ENCODE assay signal across 9 cellular contexts in the genomic region with DNA sequence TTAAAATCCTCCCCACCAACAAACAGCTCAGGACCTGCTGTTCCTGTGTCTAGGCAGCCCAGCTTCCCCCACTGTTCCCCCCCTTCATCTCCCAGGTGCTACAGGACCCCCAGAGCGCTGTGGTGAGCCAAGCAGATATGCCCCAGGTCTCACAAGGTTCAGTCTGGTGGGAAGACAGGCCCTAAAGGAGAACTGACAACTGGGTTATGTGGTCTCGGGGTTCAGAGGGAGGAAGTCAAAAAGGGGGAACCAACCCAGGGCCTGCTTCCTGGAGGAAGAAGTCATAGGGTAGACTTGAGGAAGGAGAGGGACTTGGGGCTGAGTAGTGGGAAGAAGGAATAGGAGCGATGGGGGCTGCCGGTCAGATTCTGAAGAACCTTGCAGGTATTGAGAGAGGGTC. TPM values are rescaled to one million over a fixed set of nuclear protein-coding genes. Genes with fewer than 3 reads are reported as not detected.
DNase-seq lines count a peak whose midpoint lies in the region; ATAC-seq and TF ChIP-seq lines count a peak whose summit lies in the region.
"Had no signal": no experiment of that assay in that cellular context is flagged by ENCODE, and none has a peak within 500 bp of the region (broad histone marks: within the 10 kb centered on the region; RNA-seq: fewer than 3 reads in every experiment).

No MANE protein-coding gene starts in this region.

- H3K36me3 ChIP-seq in CD8-positive, alpha-beta memory T cell (ENCODE audit: insufficient read depth, low read length) = no peaks in the 10 kb centered on the region

- no peak for ATAC-seq in stimulated activated naive CD8-positive, alpha-beta T cell treated with anti-CD3 and anti-CD28 coated beads, Interleukin-15, amount 100 ng/mL, for 72 hours
- peak; percentile 46 to 52 for ATAC-seq in naive B cell (ENCODE audit: low read depth in 2 of 2)
- no peak for ATAC-seq in HG02885 (IDR thresholded peaks at IDR 0.05; ENCODE audit: poor library complexity, unreplicated experiment)

- no peak for DNase-seq in stimulated activated naive CD8-positive, alpha-beta T cell treated with anti-CD3 and anti-CD28 coated beads, Interleukin-15, amount 100 ng/mL, for 72 hours
- DNase-seq in chondrocyte (ENCODE audit: low spot score) = no peak
- DNase-seq in naive B cell = peak; percentile 85
- DNase-seq in HT-29 (ENCODE audit: low spot score) = no peak
- DNase-seq in CD8-positive, alpha-beta memory T cell = no peak
- no peak for DNase-seq in activated gamma-delta T cell (lab: John Stamatoyannopoulos, UW)

- peaks cover 35% of the 10 kb centered on the region for H3K4me1 Mint-ChIP-seq in stimulated activated naive CD8-positive, alpha-beta T cell treated with anti-CD3 and anti-CD28 coated beads, Interleukin-15, Interleukin-2, amounts not matched to agents 100 ng/mL and 50 ng/mL, for 24 hours (ENCODE audit: low read depth)
- peaks cover 35% of the 10 kb centered on the region for H3K4me1 Mint-ChIP-seq in stimulated activated naive CD8-positive, alpha-beta T cell treated with anti-CD3 and anti-CD28 coated beads, Interleukin-15, amount 100 ng/mL, for 72 hours
- H3K4me1 Mint-ChIP-seq in chondrocyte (ENCODE audit: low read depth) (peaks cover 50% of the 10 kb centered on the region), naive B cell (peaks cover 52 to 72% (median 64%) of the 10 kb centered on the region in 3 donors)
- H3K4me1 Mint-ChIP-seq in CD8-positive, alpha-beta memory T cell = peaks cover 14 to 28% (median 22%) of the 10 kb centered on the region in 3 donors

- peaks cover 15% of the 10 kb centered on the region for H3K27me3 Mint-ChIP-seq in stimulated activated naive CD8-positive, alpha-beta T cell treated with anti-CD3 and anti-CD28 coated beads, Interleukin-15, Interleukin-2, amounts not matched to agents 100 ng/mL and 50 ng/mL, for 24 hours
- H3K27me3 Mint-ChIP-seq in stimulated activated naive CD8-positive, alpha-beta T cell treated with anti-CD3 and anti-CD28 coated beads, Interleukin-15, amount 100 ng/mL, for 72 hours = peaks cover 68% of the 10 kb centered on the region
- H3K27me3 Mint-ChIP-seq in chondrocyte (ENCODE audit: low read depth) (no peaks in the 10 kb centered on the region), naive B cell (no peaks in the 10 kb centered on the region)
- peaks cover 18 to 34% of the 10 kb centered on the region in 2 donors for H3K27me3 Mint-ChIP-seq in CD8-positive, alpha-beta memory T cell

- CTCF ChIA-PET in CD8-positive, alpha-beta memory T cell (lab: Charles Lee) = interaction anchor here (1.0 to 13.7 kb wide), 3 partner anchors 10 to 285 kb away, joined by 3 to 125 read pairs (median 8); partner anchors contain the start of gene CARMIL2

- peaks cover 15% of the 10 kb centered on the region for H3K27me3 ChIP-seq in CD8-positive, alpha-beta memory T cell (ENCODE audit: insufficient read depth, low read length, poor library complexity, severe bottlenecking)

- no peaks in the 10 kb centered on the region for H3K9me3 Mint-ChIP-seq in stimulated activated naive CD8-positive, alpha-beta T cell treated with anti-CD3 and anti-CD28 coated beads, Interleukin-15, Interleukin-2, amounts not matched to agents 100 ng/mL and 50 ng/mL, for 24 hours
- no peaks in the 10 kb centered on the region for H3K9me3 Mint-ChIP-seq in stimulated activated naive CD8-positive, alpha-beta T cell treated with anti-CD3 and anti-CD28 coated beads, Interleukin-15, amount 100 ng/mL, for 72 hours
- no peaks in the 10 kb centered on the region for H3K9me3 Mint-ChIP-seq in chondrocyte (ENCODE audit: low read depth)
- H3K9me3 Mint-ChIP-seq in naive B cell = no peaks in the 10 kb centered on the region
- no peaks in the 10 kb centered on the region for H3K9me3 Mint-ChIP-seq in CD8-positive, alpha-beta memory T cell

- no peak overlapping the region for H3K4me3 ChIP-seq in CD8-positive, alpha-beta memory T cell (ENCODE audit: low read length)

- H3K27ac Mint-ChIP-seq in stimulated activated naive CD8-positive, alpha-beta T cell treated with anti-CD3 and anti-CD28 coated beads, Interleukin-15, Interleukin-2, amounts not matched to agents 100 ng/mL and 50 ng/mL, for 24 hours = peak overlapping the region; percentile 46
- H3K27ac Mint-ChIP-seq in stimulated activated naive CD8-positive, alpha-beta T cell treated with anti-CD3 and anti-CD28 coated beads, Interleukin-15, amount 100 ng/mL, for 72 hours = no peak overlapping the region
- H3K27ac Mint-ChIP-seq in chondrocyte (ENCODE audit: unreplicated experiment) = peak overlapping the region; percentile 80
- H3K27ac Mint-ChIP-seq in naive B cell = peak overlapping the region; percentile 98 to 100 (median 99)
- H3K27ac Mint-ChIP-seq in CD8-positive, alpha-beta memory T cell = peak overlapping the region in 1 of 8 donors; percentile 24

- peaks cover 31% of the 10 kb centered on the region for H3K4me1 ChIP-seq in CD8-positive, alpha-beta memory T cell (ENCODE audit: insufficient read depth, low read length)

- H3K4me3 Mint-ChIP-seq in stimulated activated naive CD8-positive, alpha-beta T cell treated with anti-CD3 and anti-CD28 coated beads, Interleukin-15, Interleukin-2, amounts not matched to agents 100 ng/mL and 50 ng/mL, for 24 hours = peak overlapping the region; percentile 8
- no peak overlapping the region for H3K4me3 Mint-ChIP-seq in stimulated activated naive CD8-positive, alpha-beta T cell treated with anti-CD3 and anti-CD28 coated beads, Interleukin-15, amount 100 ng/mL, for 72 hours
- H3K4me3 Mint-ChIP-seq in chondrocyte (ENCODE audit: unreplicated experiment) (peak overlapping the region; percentile 47), naive B cell (peak overlapping the region; percentile 72 to 98 (median 90))
- peak overlapping the region in 3 of 7 donors; percentile 25 to 53 (median 46) for H3K4me3 Mint-ChIP-seq in CD8-positive, alpha-beta memory T cell

- H3K27ac ChIP-seq in CD8-positive, alpha-beta memory T cell (ENCODE audit: low read depth, low read length) = no peak overlapping the region

- no peak for TF ChIP-seq CTCF in chondrocyte (IDR thresholded peaks at IDR 0.05)

- POLR2A ChIA-PET in CD8-positive, alpha-beta memory T cell (lab: Charles Lee) = no interaction called here

- no peaks in the 10 kb centered on the region for H3K36me3 Mint-ChIP-seq in stimulated activated naive CD8-positive, alpha-beta T cell treated with anti-CD3 and anti-CD28 coated beads, Interleukin-15, Interleukin-2, amounts not matched to agents 100 ng/mL and 50 ng/mL, for 24 hours (ENCODE audit: low read depth)
- H3K36me3 Mint-ChIP-seq in chondrocyte (ENCODE audit: low read depth) = peaks cover 3% of the 10 kb centered on the region
- no peaks in the 10 kb centered on the region for H3K36me3 Mint-ChIP-seq in naive B cell
- no peaks in the 10 kb centered on the region for H3K36me3 Mint-ChIP-seq in CD8-positive, alpha-beta memory T cell

- H3K9me3 ChIP-seq in CD8-positive, alpha-beta memory T cell (ENCODE audit: low read length) = no peaks in the 10 kb centered on the region

RNA-seq across cellular contexts. Expression of gene RIPOR1, which starts 2.6 kb away (rescaled TPM):
- 52.0 to 99.1 TPM (median 97.6 TPM) in 3 replicates for total RNA-seq in chondrocyte
- 10 to 100 TPM in 5 of 6 donors, 1 to 10 TPM in 1; 3.4 to 34.5 (median 16.5) TPM for polyA plus RNA-seq in naive B cell (ENCODE audit: low read depth in 6 of 6)
- total RNA-seq in HT-29 (2014; rRNA removed; shearing (Covaris generic)) = 22.8 and 23.8 TPM in 2 replicates
- total RNA-seq in CD8-positive, alpha-beta memory T cell = 10 to 100 TPM; 23.2 to 27.4 TPM
- polyA plus RNA-seq in CD8-positive, alpha-beta memory T cell = 6.1 TPM

RNA-seq across cellular contexts. Expression of gene CTCF, which starts 31.1 kb away (rescaled TPM):
- total RNA-seq in chondrocyte = 31.2 to 34.2 TPM (median 32.3 TPM) in 3 replicates
- polyA plus RNA-seq in naive B cell (ENCODE audit: low read depth in 6 of 6) = 10 to 100 TPM; 40.2 to 93.3 (median 67.8) TPM
- 28.3 and 36.4 TPM in 2 replicates for total RNA-seq in HT-29 (2014; rRNA removed; shearing (Covaris generic))
- total RNA-seq in CD8-positive, alpha-beta memory T cell = 10 to 100 TPM; 65.4 to 67.4 TPM
- polyA plus RNA-seq in CD8-positive, alpha-beta memory T cell = 66.4 TPM

RNA-seq across cellular contexts. Expression of gene AGRP, which starts 47.9 kb away (rescaled TPM):
- not detected in 3 replicates for total RNA-seq in chondrocyte
- not detected for polyA plus RNA-seq in naive B cell (ENCODE audit: low read depth in 6 of 6)
- not detected in 2 replicates for total RNA-seq in HT-29 (2014; rRNA removed; shearing (Covaris generic))
- not detected for total RNA-seq in CD8-positive, alpha-beta memory T cell
- not detected for polyA plus RNA-seq in CD8-positive, alpha-beta memory T cell
- total RNA-seq: RPMI7951 had no signal

RNA-seq across cellular contexts. Expression of gene ATP6V0D1, which starts 50.3 kb away (rescaled TPM):
- 83.8 to 89.8 TPM (median 85.5 TPM) in 3 replicates for total RNA-seq in chondrocyte
- polyA plus RNA-seq in naive B cell (ENCODE audit: low read depth in 6 of 6) = 100 to 1,000 TPM; 136 to 255 (median 157) TPM
- 97.6 and 99.5 TPM in 2 replicates for total RNA-seq in HT-29 (2014; rRNA removed; shearing (Covaris generic))
- total RNA-seq in CD8-positive, alpha-beta memory T cell = 10 to 100 TPM; 49.3 to 57.6 TPM
- 107 TPM for polyA plus RNA-seq in CD8-positive, alpha-beta memory T cell

Comparison
In these comparisons a context has a peak if more than half of its experiments do, and no peak if none do; other contexts are left out.
1. H3K27ac Mint-ChIP-seq: peak in stimulated activated naive CD8-positive, alpha-beta T cell treated with anti-CD3 and anti-CD28 coated beads, Interleukin-15, Interleukin-2, amounts not matched to agents 100 ng/mL and 50 ng/mL, for 24 hours (single experiment), chondrocyte (single experiment) and naive B cell (6 of 6); none in stimulated activated naive CD8-positive, alpha-beta T cell treated with anti-CD3 and anti-CD28 coated beads, Interleukin-15, amount 100 ng/mL, for 72 hours (0 of 2).
2. H3K4me3 Mint-ChIP-seq: peak in stimulated activated naive CD8-positive, alpha-beta T cell treated with anti-CD3 and anti-CD28 coated beads, Interleukin-15, Interleukin-2, amounts not matched to agents 100 ng/mL and 50 ng/mL, for 24 hours (single experiment), chondrocyte (single experiment) and naive B cell (8 of 8); none in stimulated activated naive CD8-positive, alpha-beta T cell treated with anti-CD3 and anti-CD28 coated beads, Interleukin-15, amount 100 ng/mL, for 72 hours (0 of 2).
3. ATAC-seq: peak in naive B cell (2 of 2); none in stimulated activated naive CD8-positive, alpha-beta T cell treated with anti-CD3 and anti-CD28 coated beads, Interleukin-15, amount 100 ng/mL, for 72 hours (single experiment) and HG02885 (single experiment).